Comparison of ENCODE assay signal across 19 cellular contexts in the genomic region with DNA sequence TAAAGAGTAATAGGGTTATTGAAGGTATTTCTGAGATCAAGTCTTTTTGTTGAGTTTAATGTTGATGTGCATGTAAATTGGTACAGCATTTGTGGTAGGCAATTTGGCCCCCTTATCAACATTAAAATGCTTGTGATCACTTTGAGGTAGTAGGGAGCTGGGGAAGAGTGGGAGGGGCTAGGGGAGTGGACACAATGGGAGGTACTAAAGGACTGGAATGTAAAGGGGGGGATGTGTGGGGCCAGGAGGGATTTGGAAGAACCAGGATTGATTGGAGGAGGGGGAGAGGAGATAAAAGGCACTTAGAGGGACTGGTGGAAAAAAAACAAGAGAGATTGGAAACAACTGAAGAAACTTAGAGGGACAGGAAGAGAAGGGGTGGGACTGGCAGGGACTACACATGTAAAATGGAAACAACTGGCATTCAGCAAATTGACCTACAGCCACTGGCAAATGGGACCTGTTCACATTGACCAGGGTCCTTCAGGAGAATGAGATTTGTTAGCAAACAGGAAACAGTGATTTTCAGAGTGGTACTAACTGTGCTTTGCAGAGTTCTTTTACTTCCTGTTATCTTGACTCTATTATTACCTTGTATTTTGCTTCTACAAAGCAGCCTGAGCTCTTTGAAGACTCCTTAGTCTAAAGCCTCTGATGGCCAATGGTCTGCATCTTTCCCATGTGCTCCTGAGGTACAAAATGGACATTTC. TPM values are rescaled to one million over a fixed set of nuclear protein-coding genes. Genes with fewer than 3 reads are reported as not detected.
A peak's percentile ranks its signal among the peaks of the same experiment; 100 is the strongest.
DNase-seq lines count a peak whose midpoint lies in the region; ATAC-seq and TF ChIP-seq lines count a peak whose summit lies in the region.
"Had no signal": no experiment of that assay in that cellular context is flagged by ENCODE, and none has a peak within 500 bp of the region (broad histone marks: within the 10 kb centered on the region; RNA-seq: fewer than 3 reads in every experiment).

No MANE protein-coding gene starts in this region.

- no peak for ATAC-seq in stimulated activated naive CD8-positive, alpha-beta T cell treated with anti-CD3 and anti-CD28 coated beads, Interleukin-15, Interleukin-2, amounts not matched to agents 100 U/mL and 50 U/mL, for 24 hours
- ATAC-seq in HG03457 (IDR thresholded peaks at IDR 0.05; ENCODE audit: unreplicated experiment), result no peak
- no peak for ATAC-seq in GM18519 (IDR thresholded peaks at IDR 0.05; ENCODE audit: low FRiP score, unreplicated experiment)

- H3K4me2 ChIP-seq in OCI-LY7 (ENCODE audit: low read length), result peak overlapping the region; percentile 27
- H3K4me2 ChIP-seq: PC-9, SK-N-SH had no signal

- H3K36me3 Mint-ChIP-seq in stimulated activated naive CD8-positive, alpha-beta T cell treated with anti-CD3 and anti-CD28 coated beads, Interleukin-15, Interleukin-2, amounts not matched to agents 100 ng/mL and 50 ng/mL, for 24 hours (ENCODE audit: low read depth), result no peaks in the 10 kb centered on the region
- H3K36me3 Mint-ChIP-seq in endothelial cell (ENCODE audit: low read depth, unreplicated experiment), result peaks cover 6% of the 10 kb centered on the region

- CTCF ChIA-PET in OCI-LY7 (lab: Charles Lee; ENCODE audit: unreplicated experiment), result no interaction called here

- H3K27me3 ChIP-seq in WERI-Rb-1 (ENCODE audit: insufficient read depth, low read depth, severe bottlenecking), result no peaks in the 10 kb centered on the region
- H3K27me3 ChIP-seq: sigmoid colon had no signal

- H3K9me2 ChIP-seq in OCI-LY7 (ENCODE audit: insufficient read depth, low read length), result no peaks in the 10 kb centered on the region
- H3K9me2 ChIP-seq: SK-N-SH had no signal

- intact Hi-C loops in OCI-LY7 (cut with micrococcal nuclease; ENCODE audit: unreplicated experiment), result no loop called here

- TF ChIP-seq CTCF in OCI-LY7 (conservative IDR thresholded peaks at IDR 0.05; ENCODE audit: low read length), result no peak
- TF ChIP-seq CTCF in endothelial cell (IDR thresholded peaks at IDR 0.05; ENCODE audit: unreplicated experiment), result no peak
- TF ChIP-seq CTCF in WERI-Rb-1 (IDR thresholded peaks at IDR 0.05; ENCODE audit: low read depth, low read length), result no peak

- H4K20me1 ChIP-seq in OCI-LY7 (ENCODE audit: insufficient read depth, low read length), result no peaks in the 10 kb centered on the region

- H3K4me1 Mint-ChIP-seq in stimulated activated naive CD8-positive, alpha-beta T cell treated with anti-CD3 and anti-CD28 coated beads, Interleukin-15, Interleukin-2, amounts not matched to agents 100 ng/mL and 50 ng/mL, for 24 hours (ENCODE audit: low read depth), result peaks cover 19% of the 10 kb centered on the region
- H3K4me1 Mint-ChIP-seq in endothelial cell (ENCODE audit: unreplicated experiment), result peaks cover 10% of the 10 kb centered on the region

- POLR2A ChIA-PET in OCI-LY7 (lab: Charles Lee), result interaction anchor here (0.5 to 0.9 kb wide), 4 partner anchors 9 to 120 kb away, joined by 3 to 4 read pairs (median 4); no protein-coding TSS in a partner anchor

- no peaks in the 10 kb centered on the region; the same call in 1 of the 2 replicates for H3K36me3 ChIP-seq in OCI-LY7 (ENCODE audit: insufficient read depth, low read length)
- no peaks in the 10 kb centered on the region for H3K36me3 ChIP-seq in WERI-Rb-1
- H3K36me3 ChIP-seq: sigmoid colon had no signal

- no peaks in the 10 kb centered on the region for H3K27me3 Mint-ChIP-seq in stimulated activated naive CD8-positive, alpha-beta T cell treated with anti-CD3 and anti-CD28 coated beads, Interleukin-15, Interleukin-2, amounts not matched to agents 100 ng/mL and 50 ng/mL, for 24 hours
- peaks cover 7% of the 10 kb centered on the region for H3K27me3 Mint-ChIP-seq in endothelial cell (ENCODE audit: unreplicated experiment)

- no peak for DNase-seq in stimulated activated naive CD8-positive, alpha-beta T cell treated with anti-CD3 and anti-CD28 coated beads, Interleukin-15, Interleukin-2, amounts not matched to agents 100 U/mL and 50 U/mL, for 24 hours
- DNase-seq in OCI-LY7 (ENCODE audit: low spot score) (peak; percentile 43), endothelial cell (ENCODE audit: low spot score) (no peak), WERI-Rb-1 (no peak), OCI-M2 (lab: John Stamatoyannopoulos, UW; ENCODE audit: unreplicated experiment) (no peak)
- DNase-seq: anterior cingulate cortex; erythroblast; H9; KG1; NCI-H1417; NCI-H524 treated with DMSO at 0.1 percent for 48 hours; PC-9; sigmoid colon; SK-N-SH; stimulated activated CD4-positive, alpha-beta T cell treated with anti-CD3 and anti-CD28 coated beads, Interleukin-4, amount 100 ng/mL, for 24 hours had no signal

- H2AFZ ChIP-seq in OCI-LY7 (ENCODE audit: low read length), result peak overlapping the region; percentile 96
- H2AFZ ChIP-seq: PC-9 had no signal

- H3K27ac ChIP-seq in OCI-LY7 (ENCODE audit: low read depth, low read length, poor library complexity, severe bottlenecking) (no peak overlapping the region), WERI-Rb-1 (no peak overlapping the region)
- H3K27ac ChIP-seq: PC-9, sigmoid colon, VCaP had no signal

- H3K27ac Mint-ChIP-seq in stimulated activated naive CD8-positive, alpha-beta T cell treated with anti-CD3 and anti-CD28 coated beads, Interleukin-15, Interleukin-2, amounts not matched to agents 100 ng/mL and 50 ng/mL, for 24 hours, result peak overlapping the region; percentile 61
- peak overlapping the region; percentile 36 for H3K27ac Mint-ChIP-seq in endothelial cell (ENCODE audit: unreplicated experiment)
- H3K27ac Mint-ChIP-seq: H9 had no signal

- H3K4me3 ChIP-seq in OCI-LY7 (ENCODE audit: low read depth, low read length, poor library complexity, severe bottlenecking), result peak overlapping the region; percentile 9
- no peak overlapping the region for H3K4me3 ChIP-seq in WERI-Rb-1 (ENCODE audit: low read depth, low read length)
- H3K4me3 ChIP-seq: PC-9, sigmoid colon had no signal

- no peaks in the 10 kb centered on the region for H3K9me3 ChIP-seq in OCI-LY7 (ENCODE audit: low read length)
- no peaks in the 10 kb centered on the region for H3K9me3 ChIP-seq in WERI-Rb-1 (ENCODE audit: severe bottlenecking)
- H3K9me3 ChIP-seq: sigmoid colon, SK-N-SH had no signal

- no peaks in the 10 kb centered on the region for H3K79me2 ChIP-seq in OCI-LY7 (ENCODE audit: insufficient read depth, low read depth, low read length)

- H3K4me1 ChIP-seq in OCI-LY7 (ENCODE audit: insufficient read depth, low read length, poor library complexity, severe bottlenecking), result peaks cover 10% of the 10 kb centered on the region
- H3K4me1 ChIP-seq: sigmoid colon had no signal

- BruUV-seq in OCI-LY7 (replicated peaks; lab: Mats Ljungman, UMichigan), result no TSS peak

- H3K4me3 Mint-ChIP-seq in stimulated activated naive CD8-positive, alpha-beta T cell treated with anti-CD3 and anti-CD28 coated beads, Interleukin-15, Interleukin-2, amounts not matched to agents 100 ng/mL and 50 ng/mL, for 24 hours, result no peak overlapping the region
- H3K4me3 Mint-ChIP-seq in endothelial cell (ENCODE audit: unreplicated experiment), result no peak overlapping the region
- H3K4me3 Mint-ChIP-seq: H9 had no signal

- peaks cover 15% of the 10 kb centered on the region for H3K9me3 Mint-ChIP-seq in stimulated activated naive CD8-positive, alpha-beta T cell treated with anti-CD3 and anti-CD28 coated beads, Interleukin-15, Interleukin-2, amounts not matched to agents 100 ng/mL and 50 ng/mL, for 24 hours
- H3K9me3 Mint-ChIP-seq in endothelial cell (ENCODE audit: unreplicated experiment), result peaks cover 4% of the 10 kb centered on the region

RNA-seq across cellular contexts. Expression of a gene that starts 47.8 kb away (rescaled TPM):
- total RNA-seq in OCI-LY7 (2014; rRNA removed; shearing (Covaris generic)), result 7.6 and 8.4 TPM in 2 replicates
- total RNA-seq in OCI-LY7 (2022) (12.4 and 16.6 TPM in 2 replicates), endothelial cell (ENCODE audit: unreplicated experiment) (22.5 TPM)
